Comparison of ENCODE assay signal across 33 cellular contexts in the genomic region with DNA sequence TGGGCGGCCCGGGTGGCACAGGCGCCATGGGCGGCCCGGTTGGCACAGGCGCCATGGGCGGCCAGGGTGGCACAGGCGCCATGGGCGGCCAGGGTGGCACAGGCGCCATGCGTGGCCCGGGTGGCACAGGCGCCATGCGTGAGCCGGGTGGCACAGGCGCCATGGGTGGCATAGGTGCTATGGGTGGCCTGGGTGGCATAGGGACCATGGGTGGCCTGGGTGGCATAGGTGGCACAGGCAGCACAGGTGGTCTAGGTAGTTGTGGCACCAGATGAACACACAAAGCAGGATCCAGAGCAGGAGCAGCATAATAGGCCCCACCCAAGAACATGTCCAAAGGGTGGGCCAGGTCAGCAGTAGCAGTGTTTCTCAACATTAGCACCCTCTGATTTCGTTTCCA. TPM values are rescaled to one million over a fixed set of nuclear protein-coding genes. Genes with fewer than 3 reads are reported as not detected.
"Had no signal": no experiment of that assay in that cellular context is flagged by ENCODE, and none has a peak within 500 bp of the region (broad histone marks: within the 10 kb centered on the region; RNA-seq: fewer than 3 reads in every experiment).

No MANE protein-coding gene starts in this region.

- H3K4me3 ChIP-seq: colonic mucosa, esophagus squamous epithelium, gastrocnemius medialis, heart right ventricle, left lung, lower lobe of right lung, mucosa of descending colon had no signal

- H3K27ac Mint-ChIP-seq: dendritic cell treated with granulocyte-macrophage colony-stimulating factor and Interleukin-4, amounts not matched to agents 40 ng/mL and 50 ng/mL, for 4 days; effector memory CD8-positive, alpha-beta T cell; endodermal cell; mesothelial cell of epicardium; naive B cell had no signal

- H3K36me3 ChIP-seq: colonic mucosa, esophagus squamous epithelium, gastrocnemius medialis, heart right ventricle, left lung, lower lobe of right lung had no signal

- H3K9me3 Mint-ChIP-seq: dendritic cell treated with granulocyte-macrophage colony-stimulating factor and Interleukin-4, amounts not matched to agents 40 ng/mL and 50 ng/mL, for 4 days; effector memory CD8-positive, alpha-beta T cell had no signal

- H3K9me3 ChIP-seq: colonic mucosa, esophagus squamous epithelium, gastrocnemius medialis, left lung, lower lobe of right lung, mucosa of descending colon had no signal

- H3K4me1 ChIP-seq: colonic mucosa, gastrocnemius medialis, left lung had no signal

- ATAC-seq: effector memory CD8-positive, alpha-beta T cell; esophagus mucosa; gastrocnemius medialis; heart right ventricle; left cardiac atrium; left lung; left ventricle myocardium superior; lower lobe of right lung; mucosa of descending colon had no signal

- H3K27ac ChIP-seq: colonic mucosa, epithelial cell of prostate, esophagus squamous epithelium, gastrocnemius medialis, heart right ventricle, left lung, lower lobe of right lung had no signal

- FAIRE-seq: endometrium, keratinocyte had no signal

- H3K36me3 Mint-ChIP-seq: mesothelial cell of epicardium had no signal

- H3K4me3 Mint-ChIP-seq: dendritic cell treated with granulocyte-macrophage colony-stimulating factor and Interleukin-4, amounts not matched to agents 40 ng/mL and 50 ng/mL, for 4 days; effector memory CD8-positive, alpha-beta T cell; endodermal cell; mesothelial cell of epicardium; naive B cell had no signal

- DNase-seq: colonic mucosa; cortex of kidney; effector CD8-positive, alpha-beta T cell; effector memory CD8-positive, alpha-beta T cell; endodermal cell; erythroblast; esophagus squamous epithelium; foreskin fibroblast; foreskin melanocyte; gastrocnemius medialis; glutamatergic neuron; head of caudate nucleus; heart right ventricle; hippocampal formation; left cardiac atrium; left lung; left ventricle myocardium superior; lower lobe of right lung; mesenchymal stem cell; mucosa of descending colon; naive B cell had no signal

- H3K4me1 Mint-ChIP-seq: endodermal cell had no signal

RNA-seq across cellular contexts. Expression of gene ESX1, which starts 4.3 kb away (rescaled TPM):
- total RNA-seq: colonic mucosa, endodermal cell, esophagus mucosa, esophagus squamous epithelium, gastrocnemius medialis, glomerular endothelial cell, heart right ventricle, kidney epithelial cell, left cardiac atrium, left lung, left ventricle myocardium superior, lower leg skin, lower lobe of right lung, lung microvascular endothelial cell, mesenteric fat pad, mesothelial cell of epicardium, mucosa of descending colon, myocyte had no signal
- polyA plus RNA-seq: heart right ventricle, keratinocyte had no signal
